In the genomic region with DNA sequence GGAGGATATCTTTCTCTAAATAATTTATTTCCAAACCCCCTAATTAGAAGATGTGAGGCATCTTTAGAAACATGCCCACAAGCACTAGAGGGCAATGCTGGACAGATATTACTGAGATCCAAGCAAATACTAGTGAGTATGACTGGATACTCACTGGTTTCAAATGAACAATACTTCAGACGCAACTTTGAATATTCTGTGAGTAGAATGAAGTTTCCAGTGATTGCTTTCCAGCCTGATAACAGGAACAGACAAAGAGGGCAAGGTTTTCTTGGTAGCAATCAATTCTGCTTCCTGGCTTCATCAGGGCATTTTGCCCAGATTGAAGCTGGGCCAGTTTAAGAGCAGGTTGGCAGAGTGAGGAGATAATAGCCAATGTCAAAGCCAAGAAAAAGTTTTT, we compare ENCODE assay signal across 10 cellular contexts.
A peak's percentile ranks its signal among the peaks of the same experiment; 100 is the strongest.
DNase-seq lines count a peak whose midpoint lies in the region; ATAC-seq lines count a peak whose summit lies in the region.
"Had no signal": no experiment of that assay in that cellular context is flagged by ENCODE, and none has a peak within 500 bp of the region (broad histone marks: within the 10 kb centered on the region; RNA-seq: fewer than 3 reads in every experiment).

No MANE protein-coding gene starts in this region.

- peaks cover 5% of the 10 kb centered on the region for H3K9me3 Mint-ChIP-seq in activated naive CD8-positive, alpha-beta T cell treated with anti-CD3 and anti-CD28 coated beads, Interleukin-2, amount 50 U/mL, for 24 hours

- ATAC-seq in GM19452 (IDR thresholded peaks at IDR 0.05; ENCODE audit: unreplicated experiment) (no peak), GM19395 (IDR thresholded peaks at IDR 0.05; ENCODE audit: unreplicated experiment) (no peak)
- no peak for ATAC-seq in activated naive CD8-positive, alpha-beta T cell treated with anti-CD3 and anti-CD28 coated beads, Interleukin-2, amount 50 U/mL, for 24 hours
- ATAC-seq: activated CD8-positive, alpha-beta memory T cell treated with anti-CD3 and anti-CD28 coated beads, Interleukin-2, amount 10 ng/mL, durations not matched to agents 7 days and 5 days had no signal

- no peaks in the 10 kb centered on the region for H3K4me1 Mint-ChIP-seq in activated naive CD8-positive, alpha-beta T cell treated with anti-CD3 and anti-CD28 coated beads, Interleukin-2, amount 50 U/mL, for 24 hours
- H3K4me1 Mint-ChIP-seq: activated CD8-positive, alpha-beta memory T cell treated with anti-CD3 and anti-CD28 coated beads, Interleukin-2, amount 10 ng/mL, durations not matched to agents 7 days and 5 days had no signal

- no peaks in the 10 kb centered on the region for H3K36me3 Mint-ChIP-seq in activated naive CD8-positive, alpha-beta T cell treated with anti-CD3 and anti-CD28 coated beads, Interleukin-2, amount 50 U/mL, for 24 hours (ENCODE audit: low read depth)
- H3K36me3 Mint-ChIP-seq: activated CD8-positive, alpha-beta memory T cell treated with anti-CD3 and anti-CD28 coated beads, Interleukin-2, amount 10 ng/mL, durations not matched to agents 7 days and 5 days had no signal

- no peaks in the 10 kb centered on the region for H3K27me3 Mint-ChIP-seq in activated naive CD8-positive, alpha-beta T cell treated with anti-CD3 and anti-CD28 coated beads, Interleukin-2, amount 50 U/mL, for 24 hours
- H3K27me3 Mint-ChIP-seq: activated CD8-positive, alpha-beta memory T cell treated with anti-CD3 and anti-CD28 coated beads, Interleukin-2, amount 10 ng/mL, durations not matched to agents 7 days and 5 days had no signal

- no peak overlapping the region for H3K27ac Mint-ChIP-seq in activated naive CD8-positive, alpha-beta T cell treated with anti-CD3 and anti-CD28 coated beads, Interleukin-2, amount 50 U/mL, for 24 hours
- H3K27ac Mint-ChIP-seq: activated CD8-positive, alpha-beta memory T cell treated with anti-CD3 and anti-CD28 coated beads, Interleukin-2, amount 10 ng/mL, durations not matched to agents 7 days and 5 days had no signal

- H3K4me3 Mint-ChIP-seq in activated naive CD8-positive, alpha-beta T cell treated with anti-CD3 and anti-CD28 coated beads, Interleukin-2, amount 50 U/mL, for 24 hours = no peak overlapping the region
- H3K4me3 Mint-ChIP-seq: activated CD8-positive, alpha-beta memory T cell treated with anti-CD3 and anti-CD28 coated beads, Interleukin-2, amount 10 ng/mL, durations not matched to agents 7 days and 5 days had no signal

- DNase-seq in DMS 273 (lab: John Stamatoyannopoulos, UW; ENCODE audit: unreplicated experiment) (peak; percentile 0), DMS 273 treated with DMSO at 0.1 percent for 48 hours (lab: John Stamatoyannopoulos, UW) (no peak), NCI-H446 (lab: John Stamatoyannopoulos, UW) (peak; percentile 12 to 69), fibroblast of gingiva (ENCODE audit: low read depth) (peak; percentile 17), renal cortical epithelial cell (ENCODE audit: low read depth) (peak; percentile 1)
- no peak for DNase-seq in activated naive CD8-positive, alpha-beta T cell treated with anti-CD3 and anti-CD28 coated beads, Interleukin-2, amount 50 U/mL, for 24 hours
- DNase-seq: 8988T; activated CD8-positive, alpha-beta memory T cell treated with anti-CD3 and anti-CD28 coated beads, Interleukin-2, amount 10 ng/mL, durations not matched to agents 7 days and 5 days had no signal

Comparison
In these comparisons a context has a peak if more than half of its experiments do, and no peak if none do; other contexts are left out.
1. DNase-seq: peak in DMS 273 (single experiment), NCI-H446 (2 of 2), fibroblast of gingiva (single experiment) and renal cortical epithelial cell (single experiment); none in DMS 273 treated with DMSO at 0.1 percent for 48 hours (single experiment) and activated naive CD8-positive, alpha-beta T cell treated with anti-CD3 and anti-CD28 coated beads, Interleukin-2, amount 50 U/mL, for 24 hours (single experiment).